9 cellular contexts compared by ENCODE assay signal in genomic region chr1:198641506-198641905, GRCh38. TPM values are rescaled to one million over a fixed set of nuclear protein-coding genes. Genes with fewer than 3 reads are reported as not detected.
DNase-seq lines count a peak whose midpoint lies in the region; ATAC-seq and TF ChIP-seq lines count a peak whose summit lies in the region.
"Had no signal": no experiment of that assay in that cellular context is flagged by ENCODE, and none has a peak within 500 bp of the region (broad histone marks: within the 10 kb centered on the region; RNA-seq: fewer than 3 reads in every experiment).

No MANE protein-coding gene starts in this region.

- POLR2A ChIA-PET in activated B cell treated with CpG ODN at 0.5 μM for 24 hours (lab: Charles Lee): interaction anchor here (0.9 to 1.7 kb wide), 4 partner anchors 10 to 41 kb away, joined by 3 to 6 read pairs (median 4); no protein-coding TSS in a partner anchor

- peaks cover 69% of the 10 kb centered on the region for H3K4me1 Mint-ChIP-seq in activated B cell treated with CpG ODN at 0.5 μM for 24 hours
- H3K4me1 Mint-ChIP-seq in Calu3 (ENCODE audit: low read depth, unreplicated experiment): no peaks in the 10 kb centered on the region

- peak overlapping the region; percentile 81 for H3K4me3 Mint-ChIP-seq in activated B cell treated with CpG ODN at 0.5 μM for 24 hours
- no peak overlapping the region for H3K4me3 Mint-ChIP-seq in Calu3 (ENCODE audit: low read depth, unreplicated experiment)

- no TSS peak for BruUV-seq in Calu3 (replicated peaks; lab: Mats Ljungman, UMichigan)

- H3K4me3 ChIP-seq in spleen: peak overlapping the region; percentile 12 to 73 (median 48)

- TF ChIP-seq POLR2A in spleen (IDR thresholded peaks at IDR 0.05): no peak

- H3K9me3 ChIP-seq in spleen: no peaks in the 10 kb centered on the region

- H3K4me1 ChIP-seq in spleen: peaks cover 14 to 72% (median 57%) of the 10 kb centered on the region in 6 donors
- H3K4me1 ChIP-seq: parathyroid adenoma had no signal

- peaks cover 0 to 42% (median 2%) of the 10 kb centered on the region in 6 donors for H3K36me3 ChIP-seq in spleen

- DNase-seq in stimulated activated CD4-positive, alpha-beta T cell treated with anti-CD3 and anti-CD28 coated beads, Interleukin-2, amount 100 ng/mL, for 24 hours: peak; percentile 25 to 30
- DNase-seq in stimulated activated CD4-positive, alpha-beta T cell treated with anti-CD3 and anti-CD28 coated beads, Interleukin-12 subunit alpha, Interleukin-12 subunit beta, amount 100 ng/mL, for 4 hours: no peak
- DNase-seq in activated B cell treated with CpG ODN at 0.5 μM for 24 hours: no peak
- DNase-seq in spleen: no peak
- DNase-seq in Calu3: no peak
- DNase-seq in HT-29 (ENCODE audit: low spot score): no peak
- DNase-seq in superior temporal gyrus (ENCODE audit: extremely low spot score): no peak

- peak overlapping the region; percentile 23 to 95 (median 92) for H3K27ac ChIP-seq in spleen
- H3K27ac ChIP-seq: parathyroid adenoma had no signal

- no peaks in the 10 kb centered on the region for H3K27me3 ChIP-seq in spleen (replicated peaks in 1 of 7)

- TF ChIP-seq CTCF in activated B cell treated with CpG ODN at 0.5 μM for 24 hours (IDR thresholded peaks at IDR 0.05): no peak
- TF ChIP-seq CTCF in spleen (IDR thresholded peaks at IDR 0.05 in 8 of 11, conservative IDR thresholded peaks at IDR 0.05 in 3 of 11): no peak
- no peak for TF ChIP-seq CTCF in Calu3 (IDR thresholded peaks at IDR 0.05; ENCODE audit: unreplicated experiment)

- intact Hi-C loops in activated B cell treated with CpG ODN at 0.5 μM for 24 hours (cut with micrococcal nuclease): loop anchor here (1.0 kb wide), 2 partner anchors 10 to 15 kb away; no protein-coding TSS in a partner anchor
- intact Hi-C loops in spleen (cut with DNase I; ENCODE audit: low total_unique reads): no loop called here
- intact Hi-C loops in Calu3 (cut with micrococcal nuclease; ENCODE audit: unreplicated experiment): no loop called here

- H3K27me3 Mint-ChIP-seq in activated B cell treated with CpG ODN at 0.5 μM for 24 hours: no peaks in the 10 kb centered on the region
- H3K27me3 Mint-ChIP-seq in Calu3 (ENCODE audit: unreplicated experiment): no peaks in the 10 kb centered on the region

- peak overlapping the region; percentile 82 for H3K27ac Mint-ChIP-seq in activated B cell treated with CpG ODN at 0.5 μM for 24 hours
- H3K27ac Mint-ChIP-seq in Calu3 (ENCODE audit: unreplicated experiment): no peak overlapping the region

- ATAC-seq in HG03432 (IDR thresholded peaks at IDR 0.05; ENCODE audit: unreplicated experiment) (peak; percentile 55), activated B cell treated with CpG ODN at 0.5 μM for 24 hours (ENCODE audit: low read depth) (peak; percentile 22)

- CTCF ChIA-PET in activated B cell treated with CpG ODN at 0.5 μM for 24 hours (lab: Charles Lee): no interaction called here
- CTCF ChIA-PET in Calu3 (lab: Charles Lee): no interaction called here

- 16 to 36% (median 20%) methylated on average over 2 of the region's 2 CpGs for WGBS in spleen, 5 donors

- H3K9me3 Mint-ChIP-seq in activated B cell treated with CpG ODN at 0.5 μM for 24 hours: no peaks in the 10 kb centered on the region
- no peaks in the 10 kb centered on the region for H3K9me3 Mint-ChIP-seq in Calu3 (ENCODE audit: low read depth, unreplicated experiment)

- H3K36me3 Mint-ChIP-seq in activated B cell treated with CpG ODN at 0.5 μM for 24 hours (ENCODE audit: low read depth) (peaks cover 48% of the 10 kb centered on the region), Calu3 (ENCODE audit: insufficient read depth, unreplicated experiment) (no peaks in the 10 kb centered on the region)

RNA-seq across cellular contexts. Expression of gene PTPRC, which starts 2.7 kb away (rescaled TPM):
- total RNA-seq in activated B cell treated with CpG ODN at 0.5 μM for 24 hours (426 and 506 TPM in 2 replicates), spleen (100 to 1,000 TPM; 439 to 716 (median 526) TPM), Calu3 (2022) (not detected in 2 replicates)
- polyA plus RNA-seq in spleen: 10 to 100 TPM; 79.2 to 99.3 (median 92.4) TPM
- not detected in 2 replicates for total RNA-seq in HT-29 (2014; rRNA removed; shearing (Covaris generic))

Comparison
In these comparisons a context has a peak if more than half of its experiments do, and no peak if none do; other contexts are left out.
1. DNase-seq: peak in stimulated activated CD4-positive, alpha-beta T cell treated with anti-CD3 and anti-CD28 coated beads, Interleukin-2, amount 100 ng/mL, for 24 hours (2 of 2); none in stimulated activated CD4-positive, alpha-beta T cell treated with anti-CD3 and anti-CD28 coated beads, Interleukin-12 subunit alpha, Interleukin-12 subunit beta, amount 100 ng/mL, for 4 hours (single experiment), activated B cell treated with CpG ODN at 0.5 μM for 24 hours (single experiment), spleen (single experiment), Calu3 (single experiment), HT-29 (single experiment) and superior temporal gyrus (single experiment).
2. RNA of gene PTPRC, which starts 2.7 kb away (total RNA-seq): 439 to 716 TPM in spleen and 426 to 506 TPM in activated B cell treated with CpG ODN at 0.5 μM for 24 hours; not detected in Calu3 and not detected in HT-29; every median in the first group is over 100 times any median in the second.